ENCODE assay signal across 2 cellular contexts in genomic region chr4:174170091-174170490, GRCh38.
A peak's percentile ranks its signal among the peaks of the same experiment; 100 is the strongest.
TF ChIP-seq lines count a peak whose summit lies in the region.

No MANE protein-coding gene starts in this region.

TF ChIP-seq in HEK293, 187 proteins besides CTCF, POLR2A, EP300 and RAD21:
- no peak for TF ChIP-seq PATZ1 (tag by site-specific recombination; IDR thresholded peaks at IDR 0.05)
- peak; percentile 77 for TF ChIP-seq ZBTB17 (tag by site-specific recombination; IDR thresholded peaks at IDR 0.05)

TF ChIP-seq in K562, 482 proteins besides CTCF, POLR2A, EP300 and RAD21 (continued from another document):
- TF ChIP-seq MLLT1 (IDR thresholded peaks at IDR 0.05): peak in 1 of 2 experiments; percentile 65; a peak in 2 of 4 replicates
